ENCODE assay signal across 8 cellular contexts in genomic region chr18:36572135-36572856, GRCh38.
DNase-seq lines count a peak whose midpoint lies in the region; ATAC-seq and TF ChIP-seq lines count a peak whose summit lies in the region.

No MANE protein-coding gene starts in this region.

- H3K4me3 ChIP-seq in AG09309 (ENCODE audit: control insufficient read depth, low read depth, low read length) = no peak overlapping the region
- H3K4me3 ChIP-seq in uterus = no peak overlapping the region

- H3K36me3 Mint-ChIP-seq in activated CD8-positive, alpha-beta T cell treated with anti-CD3 and anti-CD28 coated beads, Interleukin-2, amount 10 ng/mL, durations not matched to agents 7 days and 5 days (ENCODE audit: low read depth) = no peaks in the 10 kb centered on the region

- peak; percentile 69 for TF ChIP-seq CTCF in AG09309 (IDR thresholded peaks at IDR 0.05; ENCODE audit: control insufficient read depth, insufficient read depth, low read depth, low read length, missing control alignments)
- TF ChIP-seq CTCF in uterus (IDR thresholded peaks at IDR 0.05) = no peak

- intact Hi-C loops in left cardiac atrium (cut with DNase I) (loop anchor here (5.0 to 10.0 kb wide), 3 partner anchors 197 to 277 kb away; partner anchors contain the start of gene FHOD3 (in 2 of the 2)), uterus (cut with DNase I; ENCODE audit: low total_unique reads) (no loop called here)

- no peak for TF ChIP-seq POLR2A in uterus (IDR thresholded peaks at IDR 0.05)

- no peaks in the 10 kb centered on the region for H3K36me3 ChIP-seq in uterus

- H3K27me3 ChIP-seq in uterus = no peaks in the 10 kb centered on the region

- no peak overlapping the region for H3K4me3 Mint-ChIP-seq in activated CD8-positive, alpha-beta T cell treated with anti-CD3 and anti-CD28 coated beads, Interleukin-2, amount 10 ng/mL, durations not matched to agents 7 days and 5 days

- DNase-seq in AG09309 (ENCODE audit: low read depth) (peak; percentile 27), NCI-H1105 treated with DMSO at 0.1 percent for 48 hours (lab: John Stamatoyannopoulos, UW) (peak; percentile 25), left cardiac atrium (no peak), GF-D8 (lab: John Stamatoyannopoulos, UW) (no peak), uterus (no peak)
- peak; percentile 41 for DNase-seq in activated CD8-positive, alpha-beta T cell treated with anti-CD3 and anti-CD28 coated beads, Interleukin-2, amount 10 ng/mL, durations not matched to agents 7 days and 5 days
- DNase-seq in stimulated activated CD8-positive, alpha-beta memory T cell treated with anti-CD3 and anti-CD28 coated beads, Interleukin-4, amount 100 ng/mL, for 48 hours = peak; percentile 26

- ATAC-seq in GM18498 (IDR thresholded peaks at IDR 0.05; ENCODE audit: unreplicated experiment) = peak; percentile 48
- no peak for ATAC-seq in activated CD8-positive, alpha-beta T cell treated with anti-CD3 and anti-CD28 coated beads, Interleukin-2, amount 10 ng/mL, durations not matched to agents 7 days and 5 days
- ATAC-seq in left cardiac atrium = peak; percentile 72 to 83

- H3K4me1 Mint-ChIP-seq in activated CD8-positive, alpha-beta T cell treated with anti-CD3 and anti-CD28 coated beads, Interleukin-2, amount 10 ng/mL, durations not matched to agents 7 days and 5 days (ENCODE audit: low read depth) = no peaks in the 10 kb centered on the region

- no peaks in the 10 kb centered on the region for H3K4me1 ChIP-seq in uterus

- no peaks in the 10 kb centered on the region for H3K9me3 ChIP-seq in uterus

- no peak overlapping the region for H3K27ac Mint-ChIP-seq in activated CD8-positive, alpha-beta T cell treated with anti-CD3 and anti-CD28 coated beads, Interleukin-2, amount 10 ng/mL, durations not matched to agents 7 days and 5 days

- POLR2A ChIA-PET in activated CD8-positive, alpha-beta T cell treated with anti-CD3 and anti-CD28 coated beads, Interleukin-2, amount 10 ng/mL, durations not matched to agents 7 days and 5 days (lab: Charles Lee) = no interaction called here

- H3K9me3 Mint-ChIP-seq in activated CD8-positive, alpha-beta T cell treated with anti-CD3 and anti-CD28 coated beads, Interleukin-2, amount 10 ng/mL, durations not matched to agents 7 days and 5 days (ENCODE audit: insufficient read depth) = no peaks in the 10 kb centered on the region

- CTCF ChIA-PET in activated CD8-positive, alpha-beta T cell treated with anti-CD3 and anti-CD28 coated beads, Interleukin-2, amount 10 ng/mL, durations not matched to agents 7 days and 5 days (lab: Charles Lee) = interaction anchor here (0.8 to 1.5 kb wide), 3 partner anchors 17 to 476 kb away, joined by 3 to 6 read pairs (median 3); no protein-coding TSS in a partner anchor

- peaks cover 14% of the 10 kb centered on the region for H3K27me3 Mint-ChIP-seq in activated CD8-positive, alpha-beta T cell treated with anti-CD3 and anti-CD28 coated beads, Interleukin-2, amount 10 ng/mL, durations not matched to agents 7 days and 5 days (ENCODE audit: low read depth)

- no peak overlapping the region for H3K27ac ChIP-seq in uterus

Comparison
In these comparisons a context has a peak if more than half of its experiments do, and no peak if none do; other contexts are left out.
1. DNase-seq: peak in AG09309 (single experiment), NCI-H1105 treated with DMSO at 0.1 percent for 48 hours (single experiment), activated CD8-positive, alpha-beta T cell treated with anti-CD3 and anti-CD28 coated beads, Interleukin-2, amount 10 ng/mL, durations not matched to agents 7 days and 5 days (single experiment) and stimulated activated CD8-positive, alpha-beta memory T cell treated with anti-CD3 and anti-CD28 coated beads, Interleukin-4, amount 100 ng/mL, for 48 hours (single experiment); none in left cardiac atrium (single experiment), GF-D8 (single experiment) and uterus (0 of 2).